25 cellular contexts compared by ENCODE assay signal in genomic region chr7:128353610-128354009, GRCh38. TPM values are rescaled to one million over a fixed set of nuclear protein-coding genes. Genes with fewer than 3 reads are reported as not detected.
DNase-seq lines count a peak whose midpoint lies in the region; ATAC-seq and TF ChIP-seq lines count a peak whose summit lies in the region.
"Had no signal": no experiment of that assay in that cellular context is flagged by ENCODE, and none has a peak within 500 bp of the region (broad histone marks: within the 10 kb centered on the region; RNA-seq: fewer than 3 reads in every experiment).

No MANE protein-coding gene starts in this region.

- H3K27me3 ChIP-seq in ovary, result no peaks in the 10 kb centered on the region

- H3K9me3 ChIP-seq in ovary, result no peaks in the 10 kb centered on the region

- H3K4me1 ChIP-seq in ovary (ENCODE audit: insufficient read depth), result peaks cover 2% of the 10 kb centered on the region

- ATAC-seq in memory B cell (ENCODE audit: low read depth) (no peak), GM18498 (IDR thresholded peaks at IDR 0.05; ENCODE audit: unreplicated experiment) (no peak), GM21825 (IDR thresholded peaks at IDR 0.05; ENCODE audit: unreplicated experiment) (no peak)
- no peak for ATAC-seq in stimulated activated effector memory CD8-positive, alpha-beta T cell treated with anti-CD3 and anti-CD28 coated beads, Interleukin-12 subunit alpha, Interleukin-12 subunit beta, amount 100 ng/mL, for 72 hours
- ATAC-seq: GM23338, HepG2, Panc1 had no signal

- DNase-seq in T-helper 2 cell treated with Interferon-gamma antibody and Interleukin-4, amounts not matched to agents 5 μg/mL and 100 μg/mL, for 36 hours (ENCODE audit: low spot score), result no peak
- DNase-seq in T-helper 2 cell (no peak), memory B cell (ENCODE audit: low spot score in 2 of 2) (no peak), ovary (no peak)
- DNase-seq in activated T-helper 1 cell treated with anti-CD3 and anti-CD28 coated beads, Interleukin-12 subunit alpha, Interleukin-12 subunit beta, Interleukin-2, Interleukin-4 antibody, amounts not matched to agents 30 ng/mL and 10 ng/mL and 1 ng/mL, durations not matched to agents 14 hours and 24 hours and 36 hours (ENCODE audit: low spot score), result no peak
- no peak for DNase-seq in stimulated activated effector memory CD8-positive, alpha-beta T cell treated with anti-CD3 and anti-CD28 coated beads, Interleukin-12 subunit alpha, Interleukin-12 subunit beta, amount 100 ng/mL, for 72 hours (ENCODE audit: low spot score in 2 of 2)
- DNase-seq: 8988T, C1 segment of cervical spinal cord, DMS 273 treated with DMSO at 0.1 percent for 48 hours, DND-41, HCEC 1CT, KG1, MV-4-11, NCI-H1105 treated with DMSO at 0.1 percent for 48 hours, NCI-H2081, NCI-H2171, NCI-H524 treated with DMSO at 0.1 percent for 48 hours, NCI-H82 had no signal

- TF ChIP-seq POLR2A in ovary (IDR thresholded peaks at IDR 0.05), result no peak

- no peaks in the 10 kb centered on the region for H3K9me3 Mint-ChIP-seq in T-helper 2 cell treated with Interferon-gamma antibody and Interleukin-4, amounts not matched to agents 5 μg/mL and 100 μg/mL, for 36 hours
- no peaks in the 10 kb centered on the region for H3K9me3 Mint-ChIP-seq in activated T-helper 1 cell treated with anti-CD3 and anti-CD28 coated beads, Interleukin-12 subunit alpha, Interleukin-12 subunit beta, Interleukin-2, Interleukin-4 antibody, amounts not matched to agents 30 ng/mL and 10 ng/mL and 1 ng/mL, durations not matched to agents 14 hours and 24 hours and 36 hours
- H3K9me3 Mint-ChIP-seq in memory B cell, result no peaks in the 10 kb centered on the region
- H3K9me3 Mint-ChIP-seq in stimulated activated effector memory CD8-positive, alpha-beta T cell treated with anti-CD3 and anti-CD28 coated beads, Interleukin-12 subunit alpha, Interleukin-12 subunit beta, amount 100 ng/mL, for 72 hours, result no peaks in the 10 kb centered on the region
- H3K9me3 Mint-ChIP-seq: GM23338 had no signal

- no peak overlapping the region for H3K27ac Mint-ChIP-seq in T-helper 2 cell treated with Interferon-gamma antibody and Interleukin-4, amounts not matched to agents 5 μg/mL and 100 μg/mL, for 36 hours
- no peak overlapping the region for H3K27ac Mint-ChIP-seq in activated T-helper 1 cell treated with anti-CD3 and anti-CD28 coated beads, Interleukin-12 subunit alpha, Interleukin-12 subunit beta, Interleukin-2, Interleukin-4 antibody, amounts not matched to agents 30 ng/mL and 10 ng/mL and 1 ng/mL, durations not matched to agents 14 hours and 24 hours and 36 hours
- H3K27ac Mint-ChIP-seq in memory B cell, result no peak overlapping the region
- no peak overlapping the region for H3K27ac Mint-ChIP-seq in stimulated activated effector memory CD8-positive, alpha-beta T cell treated with anti-CD3 and anti-CD28 coated beads, Interleukin-12 subunit alpha, Interleukin-12 subunit beta, amount 100 ng/mL, for 72 hours
- H3K27ac Mint-ChIP-seq: GM23338 had no signal

- no peak for TF ChIP-seq EP300 in ovary (IDR thresholded peaks at IDR 0.05)

- no peaks in the 10 kb centered on the region for H3K36me3 ChIP-seq in ovary

- 89 to 100% (median 100%) methylated on average over 1 of the region's 1 CpG for WGBS in ovary, 3 donors

- H3K27ac ChIP-seq in ovary, result no peak overlapping the region
- H3K27ac ChIP-seq: HL-60 had no signal

- TF ChIP-seq CTCF in ovary (IDR thresholded peaks at IDR 0.05), result no peak

- H3K36me3 Mint-ChIP-seq in T-helper 2 cell treated with Interferon-gamma antibody and Interleukin-4, amounts not matched to agents 5 μg/mL and 100 μg/mL, for 36 hours (ENCODE audit: low read depth), result no peaks in the 10 kb centered on the region
- no peaks in the 10 kb centered on the region for H3K36me3 Mint-ChIP-seq in activated T-helper 1 cell treated with anti-CD3 and anti-CD28 coated beads, Interleukin-12 subunit alpha, Interleukin-12 subunit beta, Interleukin-2, Interleukin-4 antibody, amounts not matched to agents 30 ng/mL and 10 ng/mL and 1 ng/mL, durations not matched to agents 14 hours and 24 hours and 36 hours (ENCODE audit: low read depth)
- no peaks in the 10 kb centered on the region for H3K36me3 Mint-ChIP-seq in memory B cell
- H3K36me3 Mint-ChIP-seq in stimulated activated effector memory CD8-positive, alpha-beta T cell treated with anti-CD3 and anti-CD28 coated beads, Interleukin-12 subunit alpha, Interleukin-12 subunit beta, amount 100 ng/mL, for 72 hours, result no peaks in the 10 kb centered on the region

- intact Hi-C loops in activated T-helper 1 cell treated with anti-CD3 and anti-CD28 coated beads, Interleukin-12 subunit alpha, Interleukin-12 subunit beta, Interleukin-2, Interleukin-4 antibody, amounts not matched to agents 30 ng/mL and 10 ng/mL and 1 ng/mL, durations not matched to agents 14 hours and 24 hours and 36 hours (cut with micrococcal nuclease), result no loop called here
- intact Hi-C loops in ovary (cut with DNase I), result loop anchor here in 1 of 4 donors (5.0 kb wide), 1 partner anchor 34 kb away; no protein-coding TSS in a partner anchor

- H3K4me3 Mint-ChIP-seq in T-helper 2 cell treated with Interferon-gamma antibody and Interleukin-4, amounts not matched to agents 5 μg/mL and 100 μg/mL, for 36 hours, result peak overlapping the region; percentile 27
- peak overlapping the region; percentile 4 for H3K4me3 Mint-ChIP-seq in activated T-helper 1 cell treated with anti-CD3 and anti-CD28 coated beads, Interleukin-12 subunit alpha, Interleukin-12 subunit beta, Interleukin-2, Interleukin-4 antibody, amounts not matched to agents 30 ng/mL and 10 ng/mL and 1 ng/mL, durations not matched to agents 14 hours and 24 hours and 36 hours
- H3K4me3 Mint-ChIP-seq in memory B cell, result peak overlapping the region; percentile 75
- peak overlapping the region; percentile 33 for H3K4me3 Mint-ChIP-seq in stimulated activated effector memory CD8-positive, alpha-beta T cell treated with anti-CD3 and anti-CD28 coated beads, Interleukin-12 subunit alpha, Interleukin-12 subunit beta, amount 100 ng/mL, for 72 hours
- H3K4me3 Mint-ChIP-seq: GM23338 had no signal

- H3K27me3 Mint-ChIP-seq in T-helper 2 cell treated with Interferon-gamma antibody and Interleukin-4, amounts not matched to agents 5 μg/mL and 100 μg/mL, for 36 hours (ENCODE audit: low read depth), result peaks cover 64% of the 10 kb centered on the region
- peaks cover 58% of the 10 kb centered on the region for H3K27me3 Mint-ChIP-seq in activated T-helper 1 cell treated with anti-CD3 and anti-CD28 coated beads, Interleukin-12 subunit alpha, Interleukin-12 subunit beta, Interleukin-2, Interleukin-4 antibody, amounts not matched to agents 30 ng/mL and 10 ng/mL and 1 ng/mL, durations not matched to agents 14 hours and 24 hours and 36 hours (ENCODE audit: insufficient read depth)
- H3K27me3 Mint-ChIP-seq in memory B cell, result peaks cover 22% of the 10 kb centered on the region

- H3K4me3 ChIP-seq in ovary, result no peak overlapping the region
- H3K4me3 ChIP-seq: GM23338 had no signal

- peaks cover 4% of the 10 kb centered on the region for H3K4me1 Mint-ChIP-seq in T-helper 2 cell treated with Interferon-gamma antibody and Interleukin-4, amounts not matched to agents 5 μg/mL and 100 μg/mL, for 36 hours (ENCODE audit: low read depth)
- no peaks in the 10 kb centered on the region for H3K4me1 Mint-ChIP-seq in activated T-helper 1 cell treated with anti-CD3 and anti-CD28 coated beads, Interleukin-12 subunit alpha, Interleukin-12 subunit beta, Interleukin-2, Interleukin-4 antibody, amounts not matched to agents 30 ng/mL and 10 ng/mL and 1 ng/mL, durations not matched to agents 14 hours and 24 hours and 36 hours (ENCODE audit: low read depth)
- no peaks in the 10 kb centered on the region for H3K4me1 Mint-ChIP-seq in memory B cell
- H3K4me1 Mint-ChIP-seq in stimulated activated effector memory CD8-positive, alpha-beta T cell treated with anti-CD3 and anti-CD28 coated beads, Interleukin-12 subunit alpha, Interleukin-12 subunit beta, amount 100 ng/mL, for 72 hours, result peaks cover 7% of the 10 kb centered on the region

RNA-seq across cellular contexts. Expression of gene PRRT4, which starts 7.9 kb away (rescaled TPM):
- 0.10 and 0.21 TPM in 2 replicates for total RNA-seq in activated T-helper 1 cell treated with anti-CD3 and anti-CD28 coated beads, Interleukin-12 subunit alpha, Interleukin-12 subunit beta, Interleukin-2, Interleukin-4 antibody, amounts not matched to agents 30 ng/mL and 10 ng/mL and 1 ng/mL, durations not matched to agents 14 hours and 24 hours and 36 hours
- total RNA-seq in ovary, result 1 to 10 TPM in 3 of 7 donors, under 1 TPM in 4; 0.11 to 1.1 (median 0.74) TPM
- polyA plus RNA-seq in ovary, result 1 to 10 TPM in 1 of 2 donors, under 1 TPM in 1; 0.17 to 1.2 TPM
- total RNA-seq: HepG2, HT-29 had no signal
- polyA plus RNA-seq: HepG2 had no signal

RNA-seq across cellular contexts. Expression of gene RBM28, which starts 9.9 kb away (rescaled TPM):
- total RNA-seq in activated T-helper 1 cell treated with anti-CD3 and anti-CD28 coated beads, Interleukin-12 subunit alpha, Interleukin-12 subunit beta, Interleukin-2, Interleukin-4 antibody, amounts not matched to agents 30 ng/mL and 10 ng/mL and 1 ng/mL, durations not matched to agents 14 hours and 24 hours and 36 hours, result 77.0 and 80.1 TPM in 2 replicates
- 10 to 100 TPM; 18.5 to 50.8 (median 35.1) TPM for total RNA-seq in ovary
- polyA plus RNA-seq in ovary, result 10 to 100 TPM; 13.6 to 28.7 TPM

RNA-seq across cellular contexts. Expression of gene IMPDH1, which starts 56.2 kb away (rescaled TPM):
- total RNA-seq in activated T-helper 1 cell treated with anti-CD3 and anti-CD28 coated beads, Interleukin-12 subunit alpha, Interleukin-12 subunit beta, Interleukin-2, Interleukin-4 antibody, amounts not matched to agents 30 ng/mL and 10 ng/mL and 1 ng/mL, durations not matched to agents 14 hours and 24 hours and 36 hours, result 91.7 and 95.8 TPM in 2 replicates
- 10 to 100 TPM; 10.3 to 66.9 (median 41.4) TPM for total RNA-seq in ovary
- 10 to 100 TPM; 16.5 to 23.3 TPM for polyA plus RNA-seq in ovary

Comparison
In these comparisons a context has a peak if more than half of its experiments do, and no peak if none do; other contexts are left out.
1. H3K4me3 Mint-ChIP-seq: peak in every context shown above with its lines; median percentile 75 in memory B cell; 33 in stimulated activated effector memory CD8-positive, alpha-beta T cell treated with anti-CD3 and anti-CD28 coated beads, Interleukin-12 subunit alpha, Interleukin-12 subunit beta, amount 100 ng/mL, for 72 hours; 27 in T-helper 2 cell treated with Interferon-gamma antibody and Interleukin-4, amounts not matched to agents 5 μg/mL and 100 μg/mL, for 36 hours; 4 in activated T-helper 1 cell treated with anti-CD3 and anti-CD28 coated beads, Interleukin-12 subunit alpha, Interleukin-12 subunit beta, Interleukin-2, Interleukin-4 antibody, amounts not matched to agents 30 ng/mL and 10 ng/mL and 1 ng/mL, durations not matched to agents 14 hours and 24 hours and 36 hours.